ENCODE assay signal across 8 cellular contexts in genomic region chr13:100674848-100675659, GRCh38.
DNase-seq lines count a peak whose midpoint lies in the region; ATAC-seq and TF ChIP-seq lines count a peak whose summit lies in the region.

No MANE protein-coding gene starts in this region.

- H3K27ac ChIP-seq in 22Rv1, result peak overlapping the region; percentile 79

- TF ChIP-seq CTCF in 22Rv1 (IDR thresholded peaks at IDR 0.05), result peak; percentile 51

- peak; percentile 93 for ATAC-seq in GM18508 (IDR thresholded peaks at IDR 0.05; ENCODE audit: insufficient read depth, unreplicated experiment)
- ATAC-seq in HG02981 (IDR thresholded peaks at IDR 0.05; ENCODE audit: unreplicated experiment), result peak; percentile 95

- peak; percentile 99 for DNase-seq in NCI-H1930 (lab: John Stamatoyannopoulos, UW)
- DNase-seq in T-helper 9 cell, result peak; percentile 100
- DNase-seq in astrocyte of the hippocampus (ENCODE audit: low read depth, low spot score), result peak; percentile 100
- DNase-seq in hippocampal formation (lab: John Stamatoyannopoulos, UW), result peak; percentile 96 to 100
- DNase-seq in retina, result peak; percentile 94

Comparison
In these comparisons a context has a peak if more than half of its experiments do, and no peak if none do; other contexts are left out.
1. Peak in every context shown above with its lines: DNase-seq, ATAC-seq and H3K27ac ChIP-seq.